In the genomic region with DNA sequence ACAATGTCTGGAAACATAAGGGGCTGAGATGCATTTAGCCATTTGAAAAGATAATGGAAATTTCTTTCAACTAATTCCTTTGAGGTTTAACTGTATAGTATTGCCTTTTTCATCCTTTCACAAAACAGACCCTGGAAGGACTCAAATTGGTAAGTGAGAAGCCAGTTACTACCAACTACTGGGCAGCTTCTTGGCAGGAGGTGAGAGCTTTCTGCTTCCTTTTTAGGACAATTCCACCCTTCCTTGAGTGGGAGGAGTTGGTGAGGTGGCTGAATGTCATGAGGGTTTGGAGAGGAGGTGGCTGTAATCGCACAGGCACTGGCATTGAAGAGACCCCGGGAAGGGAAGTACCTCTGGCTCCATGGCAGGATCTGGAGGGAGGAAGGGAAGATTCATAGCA, we compare ENCODE assay signal across 16 cellular contexts.
DNase-seq lines count a peak whose midpoint lies in the region; ATAC-seq and TF ChIP-seq lines count a peak whose summit lies in the region.
"Had no signal": no experiment of that assay in that cellular context is flagged by ENCODE, and none has a peak within 500 bp of the region (broad histone marks: within the 10 kb centered on the region; RNA-seq: fewer than 3 reads in every experiment).

No MANE protein-coding gene starts in this region.

- peaks cover 69% of the 10 kb centered on the region for H3K4me1 ChIP-seq in CD8-positive, alpha-beta T cell (ENCODE audit: insufficient read depth, low read length)

- H3K36me3 Mint-ChIP-seq in CD8-positive, alpha-beta T cell: no peaks in the 10 kb centered on the region
- H3K36me3 Mint-ChIP-seq in T-helper 17 cell (ENCODE audit: low read depth): peaks cover 2% of the 10 kb centered on the region
- H3K36me3 Mint-ChIP-seq in memory B cell: no peaks in the 10 kb centered on the region

- intact Hi-C loops in CD8-positive, alpha-beta T cell (cut with DNase I, micrococcal nuclease): loop anchor here in 1 of 2 experiments (5.0 to 10.0 kb wide), 4 partner anchors 48 to 339 kb away; a partner anchor contains a TSS

- POLR2A ChIA-PET in CD8-positive, alpha-beta T cell (lab: Charles Lee): interaction anchor here (0.6 to 1.7 kb wide), 5 partner anchors 10 to 1499 kb away, joined by 3 to 5 read pairs (median 4); no protein-coding TSS in a partner anchor

- H3K27ac ChIP-seq in CD8-positive, alpha-beta T cell (ENCODE audit: low read depth, low read length): no peak overlapping the region
- H3K27ac ChIP-seq in coronary artery: no peak overlapping the region
- H3K27ac ChIP-seq: 22Rv1, gastrocnemius medialis had no signal

- H3K4me1 Mint-ChIP-seq in CD8-positive, alpha-beta T cell (ENCODE audit: low read depth): peaks cover 80% of the 10 kb centered on the region
- H3K4me1 Mint-ChIP-seq in T-helper 17 cell: peaks cover 36% of the 10 kb centered on the region
- peaks cover 25% of the 10 kb centered on the region for H3K4me1 Mint-ChIP-seq in memory B cell

- no peaks in the 10 kb centered on the region for H3K9me3 Mint-ChIP-seq in CD8-positive, alpha-beta T cell
- H3K9me3 Mint-ChIP-seq in memory B cell: no peaks in the 10 kb centered on the region
- H3K9me3 Mint-ChIP-seq: neural crest cell had no signal

- H3K9me3 ChIP-seq in CD8-positive, alpha-beta T cell (ENCODE audit: low read length): no peaks in the 10 kb centered on the region
- no peaks in the 10 kb centered on the region for H3K9me3 ChIP-seq in T-helper 17 cell (ENCODE audit: control insufficient read depth, low read length, poor library complexity, severe bottlenecking)
- H3K9me3 ChIP-seq: BE2C, gastrocnemius medialis had no signal

- no peak overlapping the region for H3K4me3 ChIP-seq in CD8-positive, alpha-beta T cell (ENCODE audit: low read depth, low read length)
- H3K4me3 ChIP-seq in coronary artery: no peak overlapping the region
- H3K4me3 ChIP-seq: gastrocnemius medialis had no signal

- CTCF ChIA-PET in CD8-positive, alpha-beta T cell (lab: Charles Lee): interaction anchor here (0.9 to 1.6 kb wide), 4 partner anchors 39 to 522 kb away, joined by 3 to 5 read pairs (median 4); no protein-coding TSS in a partner anchor

- DNase-seq in DMS79 treated with DMSO at 0.1 percent for 48 hours (lab: John Stamatoyannopoulos, UW): peak; percentile 4
- no peak for DNase-seq in DMS79 (lab: John Stamatoyannopoulos, UW)
- no peak for DNase-seq in CD8-positive, alpha-beta T cell
- no peak for DNase-seq in T-helper 17 cell
- DNase-seq in memory B cell (ENCODE audit: low spot score in 2 of 2): no peak
- DNase-seq in coronary artery (ENCODE audit: low spot score): no peak
- no peak for DNase-seq in activated gamma-delta T cell treated with Interleukin-2 at 50 U/mL for 16 hours
- DNase-seq: amygdala, BE2C, DMS 273 treated with DMSO at 0.1 percent for 48 hours, erythroblast, gastrocnemius medialis, NCI-H187 treated with DMSO at 0.1 percent for 48 hours had no signal

- ATAC-seq in CD8-positive, alpha-beta T cell: no peak
- no peak for ATAC-seq in T-helper 17 cell
- no peak for ATAC-seq in memory B cell (ENCODE audit: low read depth)
- ATAC-seq in HG03196 (IDR thresholded peaks at IDR 0.05; ENCODE audit: unreplicated experiment): no peak
- ATAC-seq: gastrocnemius medialis had no signal

- peak overlapping the region; percentile 71 for H3K4me3 Mint-ChIP-seq in CD8-positive, alpha-beta T cell
- H3K4me3 Mint-ChIP-seq in T-helper 17 cell: peak overlapping the region; percentile 46
- no peak overlapping the region for H3K4me3 Mint-ChIP-seq in memory B cell
- H3K4me3 Mint-ChIP-seq: neural crest cell had no signal

- peak overlapping the region; percentile 94 for H3K27ac Mint-ChIP-seq in CD8-positive, alpha-beta T cell
- peak overlapping the region; percentile 90 for H3K27ac Mint-ChIP-seq in T-helper 17 cell
- H3K27ac Mint-ChIP-seq in memory B cell: peak overlapping the region; percentile 87

- no peaks in the 10 kb centered on the region for H3K27me3 Mint-ChIP-seq in CD8-positive, alpha-beta T cell (ENCODE audit: low read depth)
- H3K27me3 Mint-ChIP-seq in T-helper 17 cell: no peaks in the 10 kb centered on the region
- H3K27me3 Mint-ChIP-seq in memory B cell: no peaks in the 10 kb centered on the region

- H3K36me3 ChIP-seq in CD8-positive, alpha-beta T cell (ENCODE audit: insufficient read depth, low read length): no peaks in the 10 kb centered on the region
- H3K36me3 ChIP-seq: BE2C, gastrocnemius medialis had no signal

- TF ChIP-seq CTCF in CD8-positive, alpha-beta T cell (IDR thresholded peaks at IDR 0.05): no peak
- TF ChIP-seq CTCF in coronary artery (IDR thresholded peaks at IDR 0.05): no peak

- no peaks in the 10 kb centered on the region for H3K27me3 ChIP-seq in CD8-positive, alpha-beta T cell (ENCODE audit: insufficient read depth, low read length)
- H3K27me3 ChIP-seq: BE2C, gastrocnemius medialis had no signal
